In genomic region chr1:31429583-31429982, GRCh38 we compare ENCODE assay signal across 21 cellular contexts.
"Had no signal": no experiment of that assay in that cellular context is flagged by ENCODE, and none has a peak within 500 bp of the region (broad histone marks: within the 10 kb centered on the region; RNA-seq: fewer than 3 reads in every experiment).

No MANE protein-coding gene starts in this region.

- H3K4me3 Mint-ChIP-seq: immature natural killer cell, naive B cell, nephron had no signal

- H3K27ac Mint-ChIP-seq: immature natural killer cell, nephron had no signal

- H3K27me3 Mint-ChIP-seq: naive B cell had no signal

- H3K4me1 ChIP-seq: parathyroid adenoma, psoas muscle, sigmoid colon, thyroid gland, upper lobe of left lung, vagina had no signal

- H3K9me3 ChIP-seq: psoas muscle, sigmoid colon, suprapubic skin, thyroid gland, upper lobe of left lung, vagina had no signal

- DNase-seq: effector memory CD4-positive, alpha-beta T cell; erythroblast; foreskin keratinocyte; immature natural killer cell; left ventricle myocardium superior; mesenchymal stem cell; naive B cell; psoas muscle; retina; stimulated activated CD4-positive, alpha-beta T cell treated with anti-CD3 and anti-CD28 coated beads, Interleukin-12 subunit alpha, Interleukin-12 subunit beta, amount 100 ng/mL, for 4 hours; stimulated activated naive CD8-positive, alpha-beta T cell treated with anti-CD3 and anti-CD28 coated beads, Interleukin-15, Interleukin-2, amounts not matched to agents 100 U/mL and 50 U/mL, for 24 hours; thyroid gland; upper lobe of left lung had no signal

- H3K9ac ChIP-seq: parathyroid adenoma had no signal

- ATAC-seq: foreskin keratinocyte; left colon; left ventricle myocardium superior; psoas muscle; stimulated activated naive CD8-positive, alpha-beta T cell treated with anti-CD3 and anti-CD28 coated beads, Interleukin-15, Interleukin-2, amounts not matched to agents 100 U/mL and 50 U/mL, for 24 hours had no signal

- H3K27me3 ChIP-seq: foreskin keratinocyte, sigmoid colon, suprapubic skin, thyroid gland, upper lobe of left lung, vagina had no signal

- H3K4me1 Mint-ChIP-seq: immature natural killer cell had no signal

- H3K36me3 Mint-ChIP-seq: immature natural killer cell, naive B cell had no signal

- H3K4me3 ChIP-seq: lung, psoas muscle, sigmoid colon, skin epidermis, suprapubic skin, thyroid gland, upper lobe of left lung, vagina had no signal

- H3K9me3 Mint-ChIP-seq: immature natural killer cell, naive B cell, nephron had no signal

- H3K27ac ChIP-seq: foreskin keratinocyte, parathyroid adenoma, psoas muscle, sigmoid colon, skin epidermis, suprapubic skin, thyroid gland, upper lobe of left lung, vagina had no signal

- H3K36me3 ChIP-seq: sigmoid colon, thyroid gland, vagina had no signal
